In genomic region chr2:121132054-121132453, GRCh38 we compare ENCODE assay signal across 31 cellular contexts.
"Had no signal": no experiment of that assay in that cellular context is flagged by ENCODE, and none has a peak within 500 bp of the region (broad histone marks: within the 10 kb centered on the region; RNA-seq: fewer than 3 reads in every experiment).

No MANE protein-coding gene starts in this region.

- ATAC-seq: left colon; left lung; lower lobe of right lung; psoas muscle; right lobe of liver; stimulated activated memory B cell treated with anti-CD40 and anti-IgM and Interleukin-4, amounts not matched to agents 10 μg/mL and 1 μg/mL and 100 μg/mL, for 72 hours; stimulated activated naive CD8-positive, alpha-beta T cell treated with anti-CD3 and anti-CD28 coated beads, Interleukin-15, amount 100 ng/mL, for 72 hours had no signal

- H3K9ac ChIP-seq: parathyroid adenoma had no signal

- H3K9me3 ChIP-seq: left lung, lower lobe of right lung, neutrophil, psoas muscle, right lobe of liver, testis, thyroid gland, transverse colon, upper lobe of left lung, vagina had no signal

- FAIRE-seq: islet of Langerhans, kidney had no signal

- H3K79me2 ChIP-seq: parathyroid adenoma had no signal

- H3K4me1 ChIP-seq: left lung, lower lobe of right lung, parathyroid adenoma, psoas muscle, right lobe of liver, testis, upper lobe of left lung, vagina had no signal

- H3K36me3 ChIP-seq: left lung, lower lobe of right lung, neutrophil, right lobe of liver, thyroid gland, transverse colon, upper lobe of left lung, vagina had no signal

- H2AFZ ChIP-seq: parathyroid adenoma had no signal

- H3K27me3 ChIP-seq: left lung, right lobe of liver, testis, thyroid gland, transverse colon, upper lobe of left lung, vagina had no signal

- H3K4me3 ChIP-seq: left lung, lower lobe of right lung, psoas muscle, right lobe of liver, smooth muscle cell, testis, thyroid gland, transverse colon, upper lobe of left lung, vagina had no signal

- H3K4me2 ChIP-seq: smooth muscle cell had no signal

- DNase-seq: hippocampal formation; immature natural killer cell; left colon; left lung; lower lobe of right lung; mammary epithelial cell; mesenchymal stem cell; naive B cell; occipital lobe; psoas muscle; right lobe of liver; stimulated activated CD4-positive, alpha-beta T cell treated with anti-CD3 and anti-CD28 coated beads, Interleukin-1b, Interleukin-23, amount 100 ng/mL, for 48 hours; stimulated activated CD4-positive, alpha-beta T cell treated with anti-CD3 and anti-CD28 coated beads, Interleukin-2, amount 100 ng/mL, for 48 hours; stimulated activated CD4-positive, alpha-beta T cell treated with anti-CD3 and anti-CD28 coated beads, Interleukin-4, amount 100 ng/mL, for 4 hours; stimulated activated CD8-positive, alpha-beta memory T cell treated with anti-CD3 and anti-CD28 coated beads, Interleukin-4, amount 100 ng/mL, for 48 hours; stimulated activated naive CD4-positive, alpha-beta T cell treated with Interleukin-2 at 50 U/mL for 16 hours; stimulated activated naive CD8-positive, alpha-beta T cell treated with anti-CD3 and anti-CD28 coated beads, Interleukin-15, amount 100 ng/mL, for 72 hours; testis; thyroid gland; transverse colon; upper lobe of left lung had no signal

- H3K36me3 Mint-ChIP-seq: immature natural killer cell; mesothelial cell of epicardium; stimulated activated memory B cell treated with anti-CD40 and anti-IgM and Interleukin-4, amounts not matched to agents 10 μg/mL and 1 μg/mL and 100 μg/mL, for 72 hours had no signal

- H3K4me3 Mint-ChIP-seq: immature natural killer cell; mesothelial cell of epicardium; naive B cell; nephron; neural crest cell; stimulated activated memory B cell treated with anti-CD40 and anti-IgM and Interleukin-4, amounts not matched to agents 10 μg/mL and 1 μg/mL and 100 μg/mL, for 72 hours; stimulated activated naive CD8-positive, alpha-beta T cell treated with anti-CD3 and anti-CD28 coated beads, Interleukin-15, amount 100 ng/mL, for 72 hours had no signal

- H3K9me3 Mint-ChIP-seq: immature natural killer cell, neural crest cell had no signal

- H3K4me1 Mint-ChIP-seq: immature natural killer cell; stimulated activated memory B cell treated with anti-CD40 and anti-IgM and Interleukin-4, amounts not matched to agents 10 μg/mL and 1 μg/mL and 100 μg/mL, for 72 hours; stimulated activated naive CD8-positive, alpha-beta T cell treated with anti-CD3 and anti-CD28 coated beads, Interleukin-15, amount 100 ng/mL, for 72 hours had no signal

- H3K27ac ChIP-seq: left lung, lower lobe of right lung, neutrophil, parathyroid adenoma, psoas muscle, right lobe of liver, testis, thyroid gland, transverse colon, upper lobe of left lung, vagina had no signal

- H3K27ac Mint-ChIP-seq: immature natural killer cell; mesothelial cell of epicardium; nephron; stimulated activated memory B cell treated with anti-CD40 and anti-IgM and Interleukin-4, amounts not matched to agents 10 μg/mL and 1 μg/mL and 100 μg/mL, for 72 hours; stimulated activated naive CD8-positive, alpha-beta T cell treated with anti-CD3 and anti-CD28 coated beads, Interleukin-15, amount 100 ng/mL, for 72 hours had no signal
